Comparison of ENCODE assay signal across 28 cellular contexts in genomic region chrX:46255066-46255465, GRCh38.
DNase-seq lines count a peak whose midpoint lies in the region; ATAC-seq and TF ChIP-seq lines count a peak whose summit lies in the region.
"Had no signal": no experiment of that assay in that cellular context is flagged by ENCODE, and none has a peak within 500 bp of the region (broad histone marks: within the 10 kb centered on the region; RNA-seq: fewer than 3 reads in every experiment).

No MANE protein-coding gene starts in this region.

- H3K9me3 Mint-ChIP-seq in HFFc6, result no peaks in the 10 kb centered on the region
- H3K9me3 Mint-ChIP-seq in activated T-helper 1 cell treated with anti-CD3 and anti-CD28 coated beads, Interleukin-12 subunit alpha, Interleukin-12 subunit beta, Interleukin-2, Interleukin-4 antibody, amounts not matched to agents 30 ng/mL and 10 ng/mL and 1 ng/mL, durations not matched to agents 14 hours and 24 hours and 36 hours, result no peaks in the 10 kb centered on the region
- H3K9me3 Mint-ChIP-seq: activated CD4-positive, alpha-beta T cell treated with anti-CD3 and anti-CD28 coated beads, Interleukin-2, amount 10 ng/mL, durations not matched to agents 24 days and 14 days; activated T-cell treated with anti-CD3 and anti-CD28 coated beads, Interleukin-2, amount 50 U/mL, for 72 hours; stimulated activated naive CD8-positive, alpha-beta T cell treated with anti-CD3 and anti-CD28 coated beads, Interleukin-15, Interleukin-2, amounts not matched to agents 100 ng/mL and 50 ng/mL, for 24 hours had no signal

- H3K36me3 ChIP-seq in ACC112 (ENCODE audit: insufficient read depth, low read length), result no peaks in the 10 kb centered on the region
- H3K36me3 ChIP-seq in adipocyte (ENCODE audit: control insufficient read depth, insufficient read depth, low read length, severe bottlenecking), result no peaks in the 10 kb centered on the region
- H3K36me3 ChIP-seq: breast epithelium, colonic mucosa, thoracic aorta, WERI-Rb-1 had no signal

- H3K36me3 Mint-ChIP-seq in HFFc6 (ENCODE audit: low read depth), result no peaks in the 10 kb centered on the region
- no peaks in the 10 kb centered on the region for H3K36me3 Mint-ChIP-seq in activated T-helper 1 cell treated with anti-CD3 and anti-CD28 coated beads, Interleukin-12 subunit alpha, Interleukin-12 subunit beta, Interleukin-2, Interleukin-4 antibody, amounts not matched to agents 30 ng/mL and 10 ng/mL and 1 ng/mL, durations not matched to agents 14 hours and 24 hours and 36 hours (ENCODE audit: low read depth)

- no peak overlapping the region for H3K9ac ChIP-seq in adipocyte (ENCODE audit: low read length)

- H3K4me1 ChIP-seq in ACC112 (ENCODE audit: control insufficient read depth, insufficient read depth, low read length, unreplicated experiment) (peaks cover 21% of the 10 kb centered on the region), adipocyte (ENCODE audit: control insufficient read depth, insufficient read depth, low read length) (no peaks in the 10 kb centered on the region)
- H3K4me1 ChIP-seq: breast epithelium, colonic mucosa had no signal

- intact Hi-C loops in activated T-helper 1 cell treated with anti-CD3 and anti-CD28 coated beads, Interleukin-12 subunit alpha, Interleukin-12 subunit beta, Interleukin-2, Interleukin-4 antibody, amounts not matched to agents 30 ng/mL and 10 ng/mL and 1 ng/mL, durations not matched to agents 14 hours and 24 hours and 36 hours (cut with micrococcal nuclease), result no loop called here

- TF ChIP-seq CTCF in HFFc6 (IDR thresholded peaks at IDR 0.05), result no peak

- H3K9me3 ChIP-seq in adipocyte (ENCODE audit: control insufficient read depth, low read length), result no peaks in the 10 kb centered on the region
- H3K9me3 ChIP-seq: breast epithelium, colonic mucosa, thoracic aorta had no signal

- no peaks in the 10 kb centered on the region for H3K79me2 ChIP-seq in ACC112 (ENCODE audit: control insufficient read depth, insufficient read depth, low read length, unreplicated experiment)

- 0 out of 2 replicates have a peak overlapping the region, but pooled peaks have one; percentile 2 for H3K27ac ChIP-seq in ACC112 (ENCODE audit: low read depth, low read length)
- H3K27ac ChIP-seq: breast epithelium, colonic mucosa, thoracic aorta, WERI-Rb-1 had no signal

- peak overlapping the region; percentile 50 for H2AFZ ChIP-seq in ACC112 (ENCODE audit: low read length, unreplicated experiment)

- peak overlapping the region; percentile 89 for H3K27ac Mint-ChIP-seq in HFFc6
- no peak overlapping the region for H3K27ac Mint-ChIP-seq in activated T-helper 1 cell treated with anti-CD3 and anti-CD28 coated beads, Interleukin-12 subunit alpha, Interleukin-12 subunit beta, Interleukin-2, Interleukin-4 antibody, amounts not matched to agents 30 ng/mL and 10 ng/mL and 1 ng/mL, durations not matched to agents 14 hours and 24 hours and 36 hours
- H3K27ac Mint-ChIP-seq: activated CD4-positive, alpha-beta T cell treated with anti-CD3 and anti-CD28 coated beads, Interleukin-2, amount 10 ng/mL, durations not matched to agents 24 days and 14 days; activated T-cell treated with anti-CD3 and anti-CD28 coated beads, Interleukin-2, amount 50 U/mL, for 72 hours; stimulated activated naive CD8-positive, alpha-beta T cell treated with anti-CD3 and anti-CD28 coated beads, Interleukin-15, Interleukin-2, amounts not matched to agents 100 ng/mL and 50 ng/mL, for 24 hours had no signal

- H3K4me3 Mint-ChIP-seq in HFFc6, result peak overlapping the region; percentile 56; the same call in 1 of the 2 replicates
- no peak overlapping the region for H3K4me3 Mint-ChIP-seq in activated T-helper 1 cell treated with anti-CD3 and anti-CD28 coated beads, Interleukin-12 subunit alpha, Interleukin-12 subunit beta, Interleukin-2, Interleukin-4 antibody, amounts not matched to agents 30 ng/mL and 10 ng/mL and 1 ng/mL, durations not matched to agents 14 hours and 24 hours and 36 hours
- H3K4me3 Mint-ChIP-seq: activated CD4-positive, alpha-beta T cell treated with anti-CD3 and anti-CD28 coated beads, Interleukin-2, amount 10 ng/mL, durations not matched to agents 24 days and 14 days; activated T-cell treated with anti-CD3 and anti-CD28 coated beads, Interleukin-2, amount 50 U/mL, for 72 hours; neural crest cell; stimulated activated naive CD8-positive, alpha-beta T cell treated with anti-CD3 and anti-CD28 coated beads, Interleukin-15, Interleukin-2, amounts not matched to agents 100 ng/mL and 50 ng/mL, for 24 hours had no signal

- H3K4me1 Mint-ChIP-seq in HFFc6 (ENCODE audit: low read depth), result peaks cover 40% of the 10 kb centered on the region
- peaks cover 7% of the 10 kb centered on the region for H3K4me1 Mint-ChIP-seq in activated T-helper 1 cell treated with anti-CD3 and anti-CD28 coated beads, Interleukin-12 subunit alpha, Interleukin-12 subunit beta, Interleukin-2, Interleukin-4 antibody, amounts not matched to agents 30 ng/mL and 10 ng/mL and 1 ng/mL, durations not matched to agents 14 hours and 24 hours and 36 hours (ENCODE audit: low read depth)

- no peaks in the 10 kb centered on the region for H3K27me3 Mint-ChIP-seq in HFFc6 (ENCODE audit: insufficient read depth)
- H3K27me3 Mint-ChIP-seq in activated T-helper 1 cell treated with anti-CD3 and anti-CD28 coated beads, Interleukin-12 subunit alpha, Interleukin-12 subunit beta, Interleukin-2, Interleukin-4 antibody, amounts not matched to agents 30 ng/mL and 10 ng/mL and 1 ng/mL, durations not matched to agents 14 hours and 24 hours and 36 hours (ENCODE audit: insufficient read depth), result no peaks in the 10 kb centered on the region
- H3K27me3 Mint-ChIP-seq: activated CD4-positive, alpha-beta T cell treated with anti-CD3 and anti-CD28 coated beads, Interleukin-2, amount 10 ng/mL, durations not matched to agents 24 days and 14 days; stimulated activated naive CD8-positive, alpha-beta T cell treated with anti-CD3 and anti-CD28 coated beads, Interleukin-15, Interleukin-2, amounts not matched to agents 100 ng/mL and 50 ng/mL, for 24 hours had no signal

- DNase-seq in HFFc6, result no peak
- peak; percentile 35 for DNase-seq in adipocyte (ENCODE audit: low read depth)
- DNase-seq in left kidney (ENCODE audit: low read depth, low spot score), result peak; percentile 11
- no peak for DNase-seq in activated T-helper 1 cell treated with anti-CD3 and anti-CD28 coated beads, Interleukin-12 subunit alpha, Interleukin-12 subunit beta, Interleukin-2, Interleukin-4 antibody, amounts not matched to agents 30 ng/mL and 10 ng/mL and 1 ng/mL, durations not matched to agents 14 hours and 24 hours and 36 hours (ENCODE audit: low spot score)
- no peak for DNase-seq in NCI-H2081 (lab: John Stamatoyannopoulos, UW)
- DNase-seq: 8988T; activated CD4-positive, alpha-beta T cell treated with anti-CD3 and anti-CD28 coated beads, Interleukin-2, amount 10 ng/mL, durations not matched to agents 24 days and 14 days; activated naive CD4-positive, alpha-beta T cell treated with Interleukin-2 at 50 U/mL for 16 hours; activated T-cell treated with anti-CD3 and anti-CD28 coated beads, Interleukin-2, amount 50 U/mL, for 72 hours; colonic mucosa; DMS153; effector CD8-positive, alpha-beta T cell; KG1; mammary epithelial cell; MM.1S; NCI-H1436; NCI-H446; OCI-M1; T-helper 9 cell; WERI-Rb-1 had no signal

- no peak for ATAC-seq in GM19455 (IDR thresholded peaks at IDR 0.05; ENCODE audit: unreplicated experiment)
- no peak for ATAC-seq in GM21367 (IDR thresholded peaks at IDR 0.05; ENCODE audit: unreplicated experiment)
- ATAC-seq: activated T-cell treated with anti-CD3 and anti-CD28 coated beads, Interleukin-2, amount 50 U/mL, for 72 hours; HCT116 had no signal

- H3K27me3 ChIP-seq in ACC112 (ENCODE audit: insufficient read depth, low read length) (no peaks in the 10 kb centered on the region), adipocyte (replicated peaks; ENCODE audit: control insufficient read depth, insufficient read depth, low read length) (peaks cover 10% of the 10 kb centered on the region)
- H3K27me3 ChIP-seq: colonic mucosa had no signal

- H3K4me3 ChIP-seq in ACC112 (ENCODE audit: low read depth, low read length) (no peak overlapping the region), adipocyte (ENCODE audit: low read length) (no peak overlapping the region)
- H3K4me3 ChIP-seq: breast epithelium, colonic mucosa, thoracic aorta had no signal

Comparison
In these comparisons a context has a peak if more than half of its experiments do, and no peak if none do; other contexts are left out.
1. DNase-seq: peak in adipocyte (single experiment) and left kidney (single experiment); none in HFFc6 (single experiment), activated T-helper 1 cell treated with anti-CD3 and anti-CD28 coated beads, Interleukin-12 subunit alpha, Interleukin-12 subunit beta, Interleukin-2, Interleukin-4 antibody, amounts not matched to agents 30 ng/mL and 10 ng/mL and 1 ng/mL, durations not matched to agents 14 hours and 24 hours and 36 hours (single experiment) and NCI-H2081 (0 of 2).